1 cellular context compared by ENCODE assay signal in the genomic region with DNA sequence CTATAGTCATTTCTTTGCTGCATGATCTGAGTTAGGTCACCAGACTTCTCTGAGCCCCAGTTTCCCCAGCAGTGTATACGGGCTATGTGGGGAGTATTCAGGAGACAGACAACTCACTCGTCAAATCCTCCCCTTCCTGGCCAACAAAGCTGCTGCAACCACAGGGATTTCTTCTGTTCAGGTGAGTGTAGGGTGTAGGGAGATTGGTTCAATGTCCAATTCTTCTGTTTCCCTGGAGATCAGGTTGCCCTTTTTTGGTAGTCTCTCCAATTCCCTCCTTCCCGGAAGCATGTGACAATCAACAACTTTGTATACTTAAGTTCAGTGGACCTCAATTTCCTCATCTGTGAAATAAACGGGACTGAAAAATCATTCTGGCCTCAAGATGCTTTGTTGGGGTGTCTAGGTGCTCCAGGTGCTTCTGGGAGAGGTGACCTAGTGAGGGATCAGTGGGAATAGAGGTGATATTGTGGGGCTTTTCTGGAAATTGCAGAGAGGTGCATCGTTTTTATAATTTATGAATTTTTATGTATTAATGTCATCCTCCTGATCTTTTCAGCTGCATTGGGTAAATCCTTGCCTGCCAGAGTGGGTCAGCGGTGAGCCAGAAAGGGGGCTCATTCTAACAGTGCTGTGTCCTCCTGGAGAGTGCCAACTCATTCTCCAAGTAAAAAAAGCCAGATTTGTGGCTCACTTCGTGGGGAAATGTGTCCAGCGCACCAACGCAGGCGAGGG.
TF ChIP-seq lines count a peak whose summit lies in the region.

No MANE protein-coding gene starts in this region.

TF ChIP-seq in HepG2, 621 proteins besides CTCF, POLR2A, EP300 and RAD21 (continued from another document and continues in another):
- TF ChIP-seq ZNF317 (CRISPR knock-in tag; IDR thresholded peaks at IDR 0.05) (peak; percentile 67), U2AF1 (optimal IDR thresholded peaks at IDR 0.05; ENCODE audit: low read depth, low read length) (no peak), ZSCAN31 (CRISPR knock-in tag; IDR thresholded peaks at IDR 0.05; ENCODE audit: low read depth) (no peak; the same call in 1 of the 2 replicates), ZNF260 (CRISPR knock-in tag; IDR thresholded peaks at IDR 0.05; ENCODE audit: borderline replicate concordance, low read depth) (no peak), ZFP1 (CRISPR knock-in tag; IDR thresholded peaks at IDR 0.05) (no peak; the same call in none of the 2 replicates), ARNTL (CRISPR knock-in tag; IDR thresholded peaks at IDR 0.05) (peak; percentile 49; the same call in 1 of the 2 replicates), TCF12 (IDR thresholded peaks at IDR 0.05) (no peak), TCF12 (CRISPR knock-in tag; IDR thresholded peaks at IDR 0.05) (no peak; the same call in 1 of the 2 replicates), TMF1 (CRISPR knock-in tag; IDR thresholded peaks at IDR 0.05; ENCODE audit: low read depth) (no peak; the same call in 1 of the 2 replicates), POGZ (CRISPR knock-in tag; IDR thresholded peaks at IDR 0.05) (peak; percentile 11; the same call in 1 of the 2 replicates), NCOA2 (CRISPR knock-in tag; IDR thresholded peaks at IDR 0.05) (peak; percentile 65), ZZZ3 (CRISPR knock-in tag; IDR thresholded peaks at IDR 0.05; ENCODE audit: borderline replicate concordance) (no peak), ZNF83 (CRISPR knock-in tag; IDR thresholded peaks at IDR 0.05; ENCODE audit: borderline replicate concordance) (no peak), FOSL1 (CRISPR knock-in tag; IDR thresholded peaks at IDR 0.05; ENCODE audit: borderline replicate concordance) (no peak), ZNF20 (CRISPR knock-in tag; IDR thresholded peaks at IDR 0.05) (0 out of 2 replicates have a peak, but pooled peaks have one; percentile 31), KAT2B (IDR thresholded peaks at IDR 0.05; ENCODE audit: borderline replicate concordance, low read depth, low read length) (no peak), EHMT2 (IDR thresholded peaks at IDR 0.05; ENCODE audit: borderline replicate concordance, low read depth, low read length) (no peak), PHB2 (IDR thresholded peaks at IDR 0.05; ENCODE audit: partially characterized antibody) (no peak), CBX5 (CRISPR knock-in tag; IDR thresholded peaks at IDR 0.05; ENCODE audit: borderline replicate concordance) (peak; percentile 23; the same call in 1 of the 2 replicates), FLYWCH1 (CRISPR knock-in tag; IDR thresholded peaks at IDR 0.05) (no peak), MBNL3 (CRISPR knock-in tag; conservative IDR thresholded peaks at IDR 0.05) (no peak), ZNF891 (CRISPR knock-in tag; IDR thresholded peaks at IDR 0.05) (no peak), ZBTB1 (CRISPR knock-in tag; IDR thresholded peaks at IDR 0.05; ENCODE audit: borderline replicate concordance) (no peak), BRD4 (CRISPR knock-in tag; IDR thresholded peaks at IDR 0.05) (no peak), KLF6 (CRISPR knock-in tag; IDR thresholded peaks at IDR 0.05) (no peak; the same call in none of the 2 replicates), ELF4 (CRISPR knock-in tag; IDR thresholded peaks at IDR 0.05; ENCODE audit: borderline replicate concordance) (0 out of 2 replicates have a peak, but pooled peaks have one; percentile 22), ZFP36L2 (CRISPR knock-in tag; IDR thresholded peaks at IDR 0.05) (no peak), SNAI1 (CRISPR knock-in tag; IDR thresholded peaks at IDR 0.05; ENCODE audit: borderline replicate concordance) (no peak), FOXP1 (IDR thresholded peaks at IDR 0.05) (0 out of 2 replicates have a peak, but pooled peaks have one; percentile 29), FOXP1 (CRISPR knock-in tag; IDR thresholded peaks at IDR 0.05) (peak; percentile 78)
- TF ChIP-seq, protein P1, sequence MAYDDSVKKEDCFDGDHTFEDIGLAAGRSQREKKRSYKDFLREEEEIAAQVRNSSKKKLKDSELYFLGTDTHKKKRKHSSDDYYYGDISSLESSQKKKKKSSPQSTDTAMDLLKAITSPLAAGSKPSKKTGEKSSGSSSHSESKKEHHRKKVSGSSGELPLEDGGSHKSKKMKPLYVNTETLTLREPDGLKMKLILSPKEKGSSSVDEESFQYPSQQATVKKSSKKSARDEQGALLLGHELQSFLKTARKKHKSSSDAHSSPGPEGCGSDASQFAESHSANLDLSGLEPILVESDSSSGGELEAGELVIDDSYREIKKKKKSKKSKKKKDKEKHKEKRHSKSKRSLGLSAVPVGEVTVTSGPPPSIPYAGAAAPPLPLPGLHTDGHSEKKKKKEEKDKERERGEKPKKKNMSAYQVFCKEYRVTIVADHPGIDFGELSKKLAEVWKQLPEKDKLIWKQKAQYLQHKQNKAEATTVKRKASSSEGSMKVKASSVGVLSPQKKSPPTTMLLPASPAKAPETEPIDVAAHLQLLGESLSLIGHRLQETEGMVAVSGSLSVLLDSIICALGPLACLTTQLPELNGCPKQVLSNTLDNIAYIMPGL (CRISPR knock-in tag; IDR thresholded peaks at IDR 0.05; ENCODE audit: borderline replicate concordance in 1 of 2, low read depth in 1 of 2), result peak; percentile 9 to 11; a peak in 1 of 4 replicates
- TF ChIP-seq, protein P2, sequence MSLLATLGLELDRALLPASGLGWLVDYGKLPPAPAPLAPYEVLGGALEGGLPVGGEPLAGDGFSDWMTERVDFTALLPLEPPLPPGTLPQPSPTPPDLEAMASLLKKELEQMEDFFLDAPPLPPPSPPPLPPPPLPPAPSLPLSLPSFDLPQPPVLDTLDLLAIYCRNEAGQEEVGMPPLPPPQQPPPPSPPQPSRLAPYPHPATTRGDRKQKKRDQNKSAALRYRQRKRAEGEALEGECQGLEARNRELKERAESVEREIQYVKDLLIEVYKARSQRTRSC (CRISPR knock-in tag; IDR thresholded peaks at IDR 0.05; ENCODE audit: low read depth), result no peak
- TF ChIP-seq, protein P3, sequence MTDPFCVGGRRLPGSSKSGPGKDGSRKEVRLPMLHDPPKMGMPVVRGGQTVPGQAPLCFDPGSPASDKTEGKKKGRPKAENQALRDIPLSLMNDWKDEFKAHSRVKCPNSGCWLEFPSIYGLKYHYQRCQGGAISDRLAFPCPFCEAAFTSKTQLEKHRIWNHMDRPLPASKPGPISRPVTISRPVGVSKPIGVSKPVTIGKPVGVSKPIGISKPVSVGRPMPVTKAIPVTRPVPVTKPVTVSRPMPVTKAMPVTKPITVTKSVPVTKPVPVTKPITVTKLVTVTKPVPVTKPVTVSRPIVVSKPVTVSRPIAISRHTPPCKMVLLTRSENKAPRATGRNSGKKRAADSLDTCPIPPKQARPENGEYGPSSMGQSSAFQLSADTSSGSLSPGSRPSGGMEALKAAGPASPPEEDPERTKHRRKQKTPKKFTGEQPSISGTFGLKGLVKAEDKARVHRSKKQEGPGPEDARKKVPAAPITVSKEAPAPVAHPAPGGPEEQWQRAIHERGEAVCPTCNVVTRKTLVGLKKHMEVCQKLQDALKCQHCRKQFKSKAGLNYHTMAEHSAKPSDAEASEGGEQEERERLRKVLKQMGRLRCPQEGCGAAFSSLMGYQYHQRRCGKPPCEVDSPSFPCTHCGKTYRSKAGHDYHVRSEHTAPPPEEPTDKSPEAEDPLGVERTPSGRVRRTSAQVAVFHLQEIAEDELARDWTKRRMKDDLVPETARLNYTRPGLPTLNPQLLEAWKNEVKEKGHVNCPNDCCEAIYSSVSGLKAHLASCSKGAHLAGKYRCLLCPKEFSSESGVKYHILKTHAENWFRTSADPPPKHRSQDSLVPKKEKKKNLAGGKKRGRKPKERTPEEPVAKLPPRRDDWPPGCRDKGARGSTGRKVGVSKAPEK (CRISPR knock-in tag; IDR thresholded peaks at IDR 0.05; ENCODE audit: borderline replicate concordance), result no peak
- TF ChIP-seq, protein P4, sequence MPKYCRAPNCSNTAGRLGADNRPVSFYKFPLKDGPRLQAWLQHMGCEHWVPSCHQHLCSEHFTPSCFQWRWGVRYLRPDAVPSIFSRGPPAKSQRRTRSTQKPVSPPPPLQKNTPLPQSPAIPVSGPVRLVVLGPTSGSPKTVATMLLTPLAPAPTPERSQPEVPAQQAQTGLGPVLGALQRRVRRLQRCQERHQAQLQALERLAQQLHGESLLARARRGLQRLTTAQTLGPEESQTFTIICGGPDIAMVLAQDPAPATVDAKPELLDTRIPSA (CRISPR knock-in tag; IDR thresholded peaks at IDR 0.05; ENCODE audit: borderline replicate concordance), result 0 out of 2 replicates have a peak, but pooled peaks have one; percentile 23
- TF ChIP-seq, protein P5, sequence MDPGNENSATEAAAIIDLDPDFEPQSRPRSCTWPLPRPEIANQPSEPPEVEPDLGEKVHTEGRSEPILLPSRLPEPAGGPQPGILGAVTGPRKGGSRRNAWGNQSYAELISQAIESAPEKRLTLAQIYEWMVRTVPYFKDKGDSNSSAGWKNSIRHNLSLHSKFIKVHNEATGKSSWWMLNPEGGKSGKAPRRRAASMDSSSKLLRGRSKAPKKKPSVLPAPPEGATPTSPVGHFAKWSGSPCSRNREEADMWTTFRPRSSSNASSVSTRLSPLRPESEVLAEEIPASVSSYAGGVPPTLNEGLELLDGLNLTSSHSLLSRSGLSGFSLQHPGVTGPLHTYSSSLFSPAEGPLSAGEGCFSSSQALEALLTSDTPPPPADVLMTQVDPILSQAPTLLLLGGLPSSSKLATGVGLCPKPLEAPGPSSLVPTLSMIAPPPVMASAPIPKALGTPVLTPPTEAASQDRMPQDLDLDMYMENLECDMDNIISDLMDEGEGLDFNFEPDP (CRISPR knock-in tag; conservative IDR thresholded peaks at IDR 0.05), result no peak
- TF ChIP-seq, protein P6, sequence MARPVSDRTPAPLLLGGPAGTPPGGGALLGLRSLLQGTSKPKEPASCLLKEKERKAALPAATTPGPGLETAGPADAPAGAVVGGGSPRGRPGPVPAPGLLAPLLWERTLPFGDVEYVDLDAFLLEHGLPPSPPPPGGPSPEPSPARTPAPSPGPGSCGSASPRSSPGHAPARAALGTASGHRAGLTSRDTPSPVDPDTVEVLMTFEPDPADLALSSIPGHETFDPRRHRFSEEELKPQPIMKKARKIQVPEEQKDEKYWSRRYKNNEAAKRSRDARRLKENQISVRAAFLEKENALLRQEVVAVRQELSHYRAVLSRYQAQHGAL (CRISPR knock-in tag; IDR thresholded peaks at IDR 0.05; ENCODE audit: not compliant biosample characterization), result no peak
- TF ChIP-seq, protein P7, sequence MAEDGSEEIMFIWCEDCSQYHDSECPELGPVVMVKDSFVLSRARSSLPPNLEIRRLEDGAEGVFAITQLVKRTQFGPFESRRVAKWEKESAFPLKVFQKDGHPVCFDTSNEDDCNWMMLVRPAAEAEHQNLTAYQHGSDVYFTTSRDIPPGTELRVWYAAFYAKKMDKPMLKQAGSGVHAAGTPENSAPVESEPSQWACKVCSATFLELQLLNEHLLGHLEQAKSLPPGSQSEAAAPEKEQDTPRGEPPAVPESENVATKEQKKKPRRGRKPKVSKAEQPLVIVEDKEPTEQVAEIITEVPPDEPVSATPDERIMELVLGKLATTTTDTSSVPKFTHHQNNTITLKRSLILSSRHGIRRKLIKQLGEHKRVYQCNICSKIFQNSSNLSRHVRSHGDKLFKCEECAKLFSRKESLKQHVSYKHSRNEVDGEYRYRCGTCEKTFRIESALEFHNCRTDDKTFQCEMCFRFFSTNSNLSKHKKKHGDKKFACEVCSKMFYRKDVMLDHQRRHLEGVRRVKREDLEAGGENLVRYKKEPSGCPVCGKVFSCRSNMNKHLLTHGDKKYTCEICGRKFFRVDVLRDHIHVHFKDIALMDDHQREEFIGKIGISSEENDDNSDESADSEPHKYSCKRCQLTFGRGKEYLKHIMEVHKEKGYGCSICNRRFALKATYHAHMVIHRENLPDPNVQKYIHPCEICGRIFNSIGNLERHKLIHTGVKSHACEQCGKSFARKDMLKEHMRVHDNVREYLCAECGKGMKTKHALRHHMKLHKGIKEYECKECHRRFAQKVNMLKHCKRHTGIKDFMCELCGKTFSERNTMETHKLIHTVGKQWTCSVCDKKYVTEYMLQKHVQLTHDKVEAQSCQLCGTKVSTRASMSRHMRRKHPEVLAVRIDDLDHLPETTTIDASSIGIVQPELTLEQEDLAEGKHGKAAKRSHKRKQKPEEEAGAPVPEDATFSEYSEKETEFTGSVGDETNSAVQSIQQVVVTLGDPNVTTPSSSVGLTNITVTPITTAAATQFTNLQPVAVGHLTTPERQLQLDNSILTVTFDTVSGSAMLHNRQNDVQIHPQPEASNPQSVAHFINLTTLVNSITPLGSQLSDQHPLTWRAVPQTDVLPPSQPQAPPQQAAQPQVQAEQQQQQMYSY (CRISPR knock-in tag; IDR thresholded peaks at IDR 0.05), result no peak
- TF ChIP-seq, protein P8, sequence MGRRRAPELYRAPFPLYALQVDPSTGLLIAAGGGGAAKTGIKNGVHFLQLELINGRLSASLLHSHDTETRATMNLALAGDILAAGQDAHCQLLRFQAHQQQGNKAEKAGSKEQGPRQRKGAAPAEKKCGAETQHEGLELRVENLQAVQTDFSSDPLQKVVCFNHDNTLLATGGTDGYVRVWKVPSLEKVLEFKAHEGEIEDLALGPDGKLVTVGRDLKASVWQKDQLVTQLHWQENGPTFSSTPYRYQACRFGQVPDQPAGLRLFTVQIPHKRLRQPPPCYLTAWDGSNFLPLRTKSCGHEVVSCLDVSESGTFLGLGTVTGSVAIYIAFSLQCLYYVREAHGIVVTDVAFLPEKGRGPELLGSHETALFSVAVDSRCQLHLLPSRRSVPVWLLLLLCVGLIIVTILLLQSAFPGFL (CRISPR knock-in tag; IDR thresholded peaks at IDR 0.05), result no peak
- TF ChIP-seq, protein P9, sequence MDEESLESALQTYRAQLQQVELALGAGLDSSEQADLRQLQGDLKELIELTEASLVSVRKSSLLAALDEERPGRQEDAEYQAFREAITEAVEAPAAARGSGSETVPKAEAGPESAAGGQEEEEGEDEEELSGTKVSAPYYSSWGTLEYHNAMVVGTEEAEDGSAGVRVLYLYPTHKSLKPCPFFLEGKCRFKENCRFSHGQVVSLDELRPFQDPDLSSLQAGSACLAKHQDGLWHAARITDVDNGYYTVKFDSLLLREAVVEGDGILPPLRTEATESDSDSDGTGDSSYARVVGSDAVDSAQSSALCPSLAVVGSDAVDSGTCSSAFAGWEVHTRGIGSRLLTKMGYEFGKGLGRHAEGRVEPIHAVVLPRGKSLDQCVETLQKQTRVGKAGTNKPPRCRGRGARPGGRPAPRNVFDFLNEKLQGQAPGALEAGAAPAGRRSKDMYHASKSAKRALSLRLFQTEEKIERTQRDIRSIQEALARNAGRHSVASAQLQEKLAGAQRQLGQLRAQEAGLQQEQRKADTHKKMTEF (CRISPR knock-in tag; IDR thresholded peaks at IDR 0.05), result no peak; the same call in 1 of the 2 replicates
